ENCODE assay signal across 16 cellular contexts in genomic region chr11:73204711-73205121, GRCh38. TPM values are rescaled to one million over a fixed set of nuclear protein-coding genes. Genes with fewer than 3 reads are reported as not detected.
DNase-seq lines count a peak whose midpoint lies in the region; ATAC-seq and TF ChIP-seq lines count a peak whose summit lies in the region.
"Had no signal": no experiment of that assay in that cellular context is flagged by ENCODE, and none has a peak within 500 bp of the region (broad histone marks: within the 10 kb centered on the region; RNA-seq: fewer than 3 reads in every experiment).

No MANE protein-coding gene starts in this region.

- 75% methylated on average over 8 of the region's 8 CpGs for WGBS in mesenchymal stem cell

- H3K23ac ChIP-seq in mesenchymal stem cell (ENCODE audit: low read length in 2 of 2) = no peak overlapping the region

- CTCF ChIA-PET in activated CD4-positive, alpha-beta memory T cell treated with anti-CD3 and anti-CD28 coated beads, Interleukin-2, amount 10 ng/mL, durations not matched to agents 7 days and 5 days (lab: Charles Lee) = no interaction called here
- CTCF ChIA-PET in GM10248 (lab: Yijun Ruan, JAX) = interaction anchor here (1.5 kb wide), 1 partner anchor 13 kb away, joined by 5 read pairs; the partner anchor contains the start of gene P2RY2

- H2BK5ac ChIP-seq in mesenchymal stem cell (ENCODE audit: low read depth, low read length, poor library complexity, severe bottlenecking) = no peak overlapping the region

- H3K4ac ChIP-seq in mesenchymal stem cell (ENCODE audit: low read depth in 1 of 2, low read length in 2 of 2) = no peak overlapping the region

- no peaks in the 10 kb centered on the region for H3K4me1 ChIP-seq in mesenchymal stem cell (ENCODE audit: control insufficient read depth, insufficient read depth, low read depth, low read length)

- H4K91ac ChIP-seq in mesenchymal stem cell (ENCODE audit: low read length) = no peak overlapping the region

- no peak overlapping the region for H2BK120ac ChIP-seq in mesenchymal stem cell (ENCODE audit: low read depth, low read length)

- no peak overlapping the region for H3K18ac ChIP-seq in mesenchymal stem cell (ENCODE audit: low read depth in 1 of 2, low read length in 2 of 2)

- H3K9ac ChIP-seq in mesenchymal stem cell (ENCODE audit: low read length) = no peak overlapping the region

- H3K36me3 Mint-ChIP-seq in dendritic cell treated with granulocyte-macrophage colony-stimulating factor and Interleukin-4, amounts not matched to agents 40 ng/mL and 50 ng/mL, for 4 days (ENCODE audit: low read depth) = no peaks in the 10 kb centered on the region
- no peaks in the 10 kb centered on the region for H3K36me3 Mint-ChIP-seq in activated CD4-positive, alpha-beta memory T cell treated with anti-CD3 and anti-CD28 coated beads, Interleukin-2, amount 10 ng/mL, durations not matched to agents 7 days and 5 days (ENCODE audit: low read depth)
- H3K36me3 Mint-ChIP-seq: memory B cell had no signal

- H3K4me3 ChIP-seq in NB4 (ENCODE audit: low read depth, low read length) (peak overlapping the region; percentile 62), mesenchymal stem cell (ENCODE audit: insufficient read depth in 1 of 2, low read depth in 1 of 2, low read length in 2 of 2) (no peak overlapping the region), brain microvascular endothelial cell (ENCODE audit: low read depth, low read length) (no peak overlapping the region)
- H3K4me3 ChIP-seq: esophagus squamous epithelium had no signal

- intact Hi-C loops in dendritic cell treated with granulocyte-macrophage colony-stimulating factor and Interleukin-4, amounts not matched to agents 40 ng/mL and 50 ng/mL, for 4 days (cut with micrococcal nuclease) = no loop called here

- POLR2A ChIA-PET in activated CD4-positive, alpha-beta memory T cell treated with anti-CD3 and anti-CD28 coated beads, Interleukin-2, amount 10 ng/mL, durations not matched to agents 7 days and 5 days (lab: Charles Lee) = interaction anchor here (0.7 kb wide), 1 partner anchor 28 kb away, joined by 3 read pairs; no protein-coding TSS in a partner anchor
- POLR2A ChIA-PET in GM10248 (lab: Yijun Ruan, JAX) = no interaction called here

- no peaks in the 10 kb centered on the region for H3K79me1 ChIP-seq in mesenchymal stem cell (replicated peaks; ENCODE audit: low read length, poor library complexity, severe bottlenecking)

- peak overlapping the region; percentile 6 for H3K4me3 Mint-ChIP-seq in dendritic cell treated with granulocyte-macrophage colony-stimulating factor and Interleukin-4, amounts not matched to agents 40 ng/mL and 50 ng/mL, for 4 days
- no peak overlapping the region for H3K4me3 Mint-ChIP-seq in activated CD4-positive, alpha-beta memory T cell treated with anti-CD3 and anti-CD28 coated beads, Interleukin-2, amount 10 ng/mL, durations not matched to agents 7 days and 5 days
- H3K4me3 Mint-ChIP-seq: activated T-cell treated with anti-CD3 and anti-CD28 coated beads, Interleukin-2, amount 50 U/mL, for 24 hours; memory B cell had no signal

- H3K4me1 Mint-ChIP-seq in dendritic cell treated with granulocyte-macrophage colony-stimulating factor and Interleukin-4, amounts not matched to agents 40 ng/mL and 50 ng/mL, for 4 days (ENCODE audit: low read depth) = peaks cover 66% of the 10 kb centered on the region
- H3K4me1 Mint-ChIP-seq in activated CD4-positive, alpha-beta memory T cell treated with anti-CD3 and anti-CD28 coated beads, Interleukin-2, amount 10 ng/mL, durations not matched to agents 7 days and 5 days = peaks cover 9% of the 10 kb centered on the region

- H3K27ac ChIP-seq in mesenchymal stem cell (ENCODE audit: low read length, poor library complexity, severe bottlenecking) (no peak overlapping the region), brain microvascular endothelial cell (no peak overlapping the region)
- H3K27ac ChIP-seq: esophagus squamous epithelium had no signal

- TF ChIP-seq CTCF in NB4 (IDR thresholded peaks at IDR 0.05; ENCODE audit: low read depth, low read length) = no peak
- no peak for TF ChIP-seq CTCF in brain microvascular endothelial cell (IDR thresholded peaks at IDR 0.05; ENCODE audit: low read depth, low read length, missing control alignments)
- TF ChIP-seq CTCF in GM10248 (IDR thresholded peaks at IDR 0.05; ENCODE audit: control extremely low read depth, extremely low read depth, low read depth, missing control alignments) = no peak

- peak; percentile 51 for TF ChIP-seq POLR2A in NB4 (IDR thresholded peaks at IDR 0.05; ENCODE audit: extremely low read depth, insufficient read length)

- no peaks in the 10 kb centered on the region for H3K9me3 ChIP-seq in mesenchymal stem cell (ENCODE audit: control insufficient read depth, low read length)
- H3K9me3 ChIP-seq: esophagus squamous epithelium had no signal

- no peak overlapping the region for H3K14ac ChIP-seq in mesenchymal stem cell (ENCODE audit: low read length in 2 of 2)

- H2BK12ac ChIP-seq in mesenchymal stem cell (ENCODE audit: low read length in 2 of 2) = no peak overlapping the region

- in situ Hi-C loops in brain microvascular endothelial cell (cut with HindIII; ENCODE audit: low pct_ligation_motif_present, low sequenced_read_pairs) = no loop called here

- peaks cover 4% of the 10 kb centered on the region for H3K27me3 Mint-ChIP-seq in dendritic cell treated with granulocyte-macrophage colony-stimulating factor and Interleukin-4, amounts not matched to agents 40 ng/mL and 50 ng/mL, for 4 days
- H3K27me3 Mint-ChIP-seq in activated CD4-positive, alpha-beta memory T cell treated with anti-CD3 and anti-CD28 coated beads, Interleukin-2, amount 10 ng/mL, durations not matched to agents 7 days and 5 days = peaks cover 21% of the 10 kb centered on the region

- H2AK5ac ChIP-seq in mesenchymal stem cell (ENCODE audit: low read length, severe bottlenecking) = no peak overlapping the region

- H2BK15ac ChIP-seq in mesenchymal stem cell (ENCODE audit: low read depth, poor library complexity, severe bottlenecking) = peak overlapping the region; percentile 57

- H4K8ac ChIP-seq in mesenchymal stem cell (ENCODE audit: low read length) = no peak overlapping the region

- peak overlapping the region; percentile 35 for H3K27ac Mint-ChIP-seq in dendritic cell treated with granulocyte-macrophage colony-stimulating factor and Interleukin-4, amounts not matched to agents 40 ng/mL and 50 ng/mL, for 4 days
- H3K27ac Mint-ChIP-seq in activated CD4-positive, alpha-beta memory T cell treated with anti-CD3 and anti-CD28 coated beads, Interleukin-2, amount 10 ng/mL, durations not matched to agents 7 days and 5 days = no peak overlapping the region
- H3K27ac Mint-ChIP-seq: activated T-cell treated with anti-CD3 and anti-CD28 coated beads, Interleukin-2, amount 50 U/mL, for 24 hours; memory B cell had no signal

- no peak overlapping the region for H2AFZ ChIP-seq in mesenchymal stem cell (ENCODE audit: low read depth, low read length)

- no peaks in the 10 kb centered on the region for H3K9me3 Mint-ChIP-seq in dendritic cell treated with granulocyte-macrophage colony-stimulating factor and Interleukin-4, amounts not matched to agents 40 ng/mL and 50 ng/mL, for 4 days
- no peaks in the 10 kb centered on the region for H3K9me3 Mint-ChIP-seq in activated CD4-positive, alpha-beta memory T cell treated with anti-CD3 and anti-CD28 coated beads, Interleukin-2, amount 10 ng/mL, durations not matched to agents 7 days and 5 days
- H3K9me3 Mint-ChIP-seq: activated T-cell treated with anti-CD3 and anti-CD28 coated beads, Interleukin-2, amount 50 U/mL, for 24 hours; memory B cell had no signal

- DNase-seq in Ammon's horn (ENCODE audit: low spot score) = peak; percentile 63
- DNase-seq in NB4 (ENCODE audit: low read depth) = peak; percentile 99
- no peak for DNase-seq in mesenchymal stem cell
- no peak for DNase-seq in activated CD4-positive, alpha-beta memory T cell treated with anti-CD3 and anti-CD28 coated beads, Interleukin-2, amount 10 ng/mL, durations not matched to agents 7 days and 5 days
- no peak for DNase-seq in brain microvascular endothelial cell
- DNase-seq in GM10248 (ENCODE audit: extremely low spot score) = no peak
- DNase-seq: ACHN; activated CD4-positive, CD25-positive, alpha-beta regulatory T cell; activated T-cell treated with anti-CD3 and anti-CD28 coated beads, Interleukin-2, amount 50 U/mL, for 24 hours; DMS 273 treated with DMSO at 0.1 percent for 48 hours; esophagus squamous epithelium; NCI-H187 treated with DMSO at 0.1 percent for 48 hours; occipital lobe had no signal

- H3K36me3 ChIP-seq in mesenchymal stem cell (ENCODE audit: control insufficient read depth in 1 of 2, insufficient read depth in 2 of 2, low read depth in 1 of 2, low read length in 2 of 2) = no peaks in the 10 kb centered on the region
- no peaks in the 10 kb centered on the region for H3K36me3 ChIP-seq in brain microvascular endothelial cell (replicated peaks)
- H3K36me3 ChIP-seq: esophagus squamous epithelium had no signal

- no peak for ATAC-seq in GM18517 (IDR thresholded peaks at IDR 0.05; ENCODE audit: unreplicated experiment)

- H3K4me2 ChIP-seq in mesenchymal stem cell (ENCODE audit: low read length, poor library complexity, severe bottlenecking) = no peak overlapping the region

- no peaks in the 10 kb centered on the region for H3K27me3 ChIP-seq in mesenchymal stem cell (ENCODE audit: control insufficient read depth in 1 of 2, insufficient read depth in 1 of 2, low read length in 2 of 2)
- H3K27me3 ChIP-seq in brain microvascular endothelial cell (replicated peaks) = no peaks in the 10 kb centered on the region
- H3K27me3 ChIP-seq: esophagus squamous epithelium had no signal

RNA-seq across cellular contexts. Expression of gene P2RY2, which starts 13.4 kb away (rescaled TPM):
- 0.01 TPM for polyA plus RNA-seq in mesenchymal stem cell (2013, experiment 1 of 2)
- polyA plus RNA-seq in mesenchymal stem cell (2013, experiment 2 of 2) = 0.03 TPM
- total RNA-seq in activated CD4-positive, alpha-beta memory T cell treated with anti-CD3 and anti-CD28 coated beads, Interleukin-2, amount 10 ng/mL, durations not matched to agents 7 days and 5 days = not detected
- total RNA-seq: occipital lobe had no signal

Comparison
In these comparisons a context has a peak if more than half of its experiments do, and no peak if none do; other contexts are left out.
1. DNase-seq: peak in Ammon's horn (single experiment) and NB4 (single experiment); none in mesenchymal stem cell (single experiment), activated CD4-positive, alpha-beta memory T cell treated with anti-CD3 and anti-CD28 coated beads, Interleukin-2, amount 10 ng/mL, durations not matched to agents 7 days and 5 days (single experiment), brain microvascular endothelial cell (single experiment) and GM10248 (single experiment).